Comparison of ENCODE assay signal across 22 cellular contexts in the genomic region with DNA sequence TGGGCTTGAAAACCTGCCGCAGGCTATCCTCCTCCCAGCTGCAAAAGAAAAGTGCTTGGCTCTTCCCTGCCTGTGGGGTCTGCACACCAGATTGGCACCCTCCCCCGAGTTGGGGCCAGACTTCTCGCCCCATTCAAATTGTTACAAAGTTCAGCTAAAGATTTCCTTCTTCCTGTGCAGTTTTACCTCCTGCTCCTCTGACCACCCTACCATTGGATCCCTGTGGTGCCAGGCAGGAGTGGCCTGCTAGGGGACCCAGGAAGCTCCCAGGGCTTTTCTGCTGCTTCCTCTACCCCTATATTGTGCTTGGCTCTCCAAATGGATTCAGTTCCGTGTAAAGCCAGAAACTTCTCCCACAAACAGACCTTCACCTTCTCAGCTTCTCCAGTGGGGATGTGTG.
"Had no signal": no experiment of that assay in that cellular context is flagged by ENCODE, and none has a peak within 500 bp of the region (broad histone marks: within the 10 kb centered on the region; RNA-seq: fewer than 3 reads in every experiment).

No MANE protein-coding gene starts in this region.

- H3K36me3 ChIP-seq: esophagus muscularis mucosa, gastroesophageal sphincter, heart left ventricle, left lung, lower lobe of right lung had no signal

- H3K9me3 ChIP-seq: esophagus muscularis mucosa, gastroesophageal sphincter, lower lobe of right lung had no signal

- H3K27ac Mint-ChIP-seq: dendritic cell treated with granulocyte-macrophage colony-stimulating factor and Interleukin-4, amounts not matched to agents 40 ng/mL and 50 ng/mL, for 4 days; effector memory CD8-positive, alpha-beta T cell; immature natural killer cell; mesothelial cell of epicardium had no signal

- FAIRE-seq: colon, endothelial cell of umbilical vein, frontal cortex had no signal

- H3K36me3 Mint-ChIP-seq: immature natural killer cell had no signal

- H3K9me3 Mint-ChIP-seq: dendritic cell treated with granulocyte-macrophage colony-stimulating factor and Interleukin-4, amounts not matched to agents 40 ng/mL and 50 ng/mL, for 4 days had no signal

- H3K4me3 ChIP-seq: esophagus muscularis mucosa, gastroesophageal sphincter, heart left ventricle, hepatocyte, left lung, lower lobe of right lung had no signal

- ATAC-seq: effector memory CD8-positive, alpha-beta T cell; foreskin keratinocyte; gastroesophageal sphincter; heart left ventricle; left lung; left ventricle myocardium superior; lower lobe of right lung had no signal

- H3K4me1 Mint-ChIP-seq: immature natural killer cell had no signal

- H3K4me1 ChIP-seq: esophagus muscularis mucosa, foreskin keratinocyte, gastroesophageal sphincter, heart left ventricle, left lung, lower lobe of right lung had no signal

- H3K27ac ChIP-seq: esophagus muscularis mucosa, foreskin keratinocyte, gastroesophageal sphincter, heart left ventricle, hepatocyte, left lung, lower lobe of right lung had no signal

- DNase-seq: cortex of kidney; effector CD8-positive, alpha-beta T cell; effector memory CD8-positive, alpha-beta T cell; foreskin keratinocyte; heart left ventricle; hypothalamus; immature natural killer cell; islet precursor cell; kidney; kidney glomerular epithelial cell; left lung; left ventricle myocardium superior; lower lobe of right lung; mesenchymal stem cell had no signal

- H3K27me3 ChIP-seq: esophagus muscularis mucosa, foreskin keratinocyte, hepatocyte, left lung had no signal

- H3K4me3 Mint-ChIP-seq: dendritic cell treated with granulocyte-macrophage colony-stimulating factor and Interleukin-4, amounts not matched to agents 40 ng/mL and 50 ng/mL, for 4 days; effector memory CD8-positive, alpha-beta T cell; immature natural killer cell; mesothelial cell of epicardium had no signal
